3 cellular contexts compared by ENCODE assay signal in genomic region chr16:86587955-86588354, GRCh38. TPM values are rescaled to one million over a fixed set of nuclear protein-coding genes. Genes with fewer than 3 reads are reported as not detected.
"Had no signal": no experiment of that assay in that cellular context is flagged by ENCODE, and none has a peak within 500 bp of the region (broad histone marks: within the 10 kb centered on the region; RNA-seq: fewer than 3 reads in every experiment).

No MANE protein-coding gene starts in this region.

RNA-seq across cellular contexts. Expression of gene FOXL1, which starts 9.6 kb away (rescaled TPM):
- total RNA-seq: progenitor cell of endocrine pancreas, subcutaneous adipose tissue had no signal

RNA-seq across cellular contexts. Expression of gene FOXC2, which starts 21.3 kb away (rescaled TPM):
- total RNA-seq: progenitor cell of endocrine pancreas had no signal
- polyA plus RNA-seq: neural cell had no signal
